In genomic region chr6:149934249-149935156, GRCh38 we compare ENCODE assay signal across 1 cellular context.
A peak's percentile ranks its signal among the peaks of the same experiment; 100 is the strongest.
TF ChIP-seq lines count a peak whose summit lies in the region.

No MANE protein-coding gene starts in this region.

TF ChIP-seq in HepG2, 621 proteins besides CTCF, POLR2A, EP300 and RAD21:
- TF ChIP-seq FOXA1 (IDR thresholded peaks at IDR 0.05) (peak; percentile 32; the same call in 1 of the 2 replicates), FOXA1 (CRISPR knock-in tag; IDR thresholded peaks at IDR 0.05) (no peak), IRF2 (CRISPR knock-in tag; IDR thresholded peaks at IDR 0.05) (0 out of 2 replicates have a peak, but pooled peaks have one; percentile 21), ZNF562 (CRISPR knock-in tag; IDR thresholded peaks at IDR 0.05; ENCODE audit: borderline replicate concordance) (peak; percentile 20; the same call in 1 of the 2 replicates), ZNF432 (CRISPR knock-in tag; IDR thresholded peaks at IDR 0.05; ENCODE audit: borderline replicate concordance) (no peak), TAF1 (CRISPR knock-in tag; IDR thresholded peaks at IDR 0.05) (no peak), ATF1 (CRISPR knock-in tag; IDR thresholded peaks at IDR 0.05) (peak; percentile 76), SOX6 (IDR thresholded peaks at IDR 0.05) (peak; percentile 87; the same call in 1 of the 2 replicates), SOX6 (CRISPR knock-in tag; IDR thresholded peaks at IDR 0.05) (no peak), ZBTB21 (CRISPR knock-in tag; IDR thresholded peaks at IDR 0.05) (peak; percentile 98), MNT (IDR thresholded peaks at IDR 0.05) (peak; percentile 51), NBN (conservative IDR thresholded peaks at IDR 0.05) (0 out of 2 replicates have a peak, but pooled peaks have one; percentile 89), RBAK (CRISPR knock-in tag; IDR thresholded peaks at IDR 0.05) (no peak), ZNF740 (CRISPR knock-in tag; IDR thresholded peaks at IDR 0.05) (no peak), NFRKB (IDR thresholded peaks at IDR 0.05) (peak; percentile 23; the same call in 1 of the 2 replicates), ZFY (CRISPR knock-in tag; IDR thresholded peaks at IDR 0.05) (no peak), TOPORS (CRISPR knock-in tag; IDR thresholded peaks at IDR 0.05) (no peak), SP1 (IDR thresholded peaks at IDR 0.05) (0 out of 2 replicates have a peak, but pooled peaks have one; percentile 34), SP1 (CRISPR knock-in tag; IDR thresholded peaks at IDR 0.05) (no peak), ZNF207 (IDR thresholded peaks at IDR 0.05; ENCODE audit: borderline replicate concordance) (no peak), CEBPG (CRISPR knock-in tag; IDR thresholded peaks at IDR 0.05) (peak; percentile 48; the same call in 1 of the 2 replicates), ZNF337 (CRISPR knock-in tag; IDR thresholded peaks at IDR 0.05; ENCODE audit: borderline replicate concordance, low read depth) (no peak), ZHX2 (IDR thresholded peaks at IDR 0.05; ENCODE audit: low read depth) (peak; percentile 75), ZHX2 (CRISPR knock-in tag; IDR thresholded peaks at IDR 0.05; ENCODE audit: borderline replicate concordance) (no peak), PHF20 (CRISPR knock-in tag; IDR thresholded peaks at IDR 0.05) (no peak), CREM (IDR thresholded peaks at IDR 0.05) (peak; percentile 51), CREM (CRISPR knock-in tag; IDR thresholded peaks at IDR 0.05) (no peak), BHLHE40 (IDR thresholded peaks at IDR 0.05; ENCODE audit: low read length) (no peak), GATAD2A (CRISPR knock-in tag; IDR thresholded peaks at IDR 0.05) (0 out of 2 replicates have a peak, but pooled peaks have one; percentile 19), ZNF282 (IDR thresholded peaks at IDR 0.05; ENCODE audit: partially characterized antibody) (peak; percentile 90), SMC3 (IDR thresholded peaks at IDR 0.05; ENCODE audit: low read length) (peak; percentile 91; the same call in 1 of the 2 replicates), CREB1 (IDR thresholded peaks at IDR 0.05) (peak; percentile 92), CREB1 (CRISPR knock-in tag; IDR thresholded peaks at IDR 0.05) (no peak), NR2F1 (CRISPR knock-in tag; IDR thresholded peaks at IDR 0.05) (no peak), NONO (IDR thresholded peaks at IDR 0.05) (peak; percentile 87; the same call in 1 of the 2 replicates), NONO (CRISPR knock-in tag; conservative IDR thresholded peaks at IDR 0.05) (no peak), STAG1 (CRISPR knock-in tag; IDR thresholded peaks at IDR 0.05) (peak; percentile 75), LCORL (IDR thresholded peaks at IDR 0.05) (peak; percentile 34; the same call in 1 of the 2 replicates), LCORL (CRISPR knock-in tag; IDR thresholded peaks at IDR 0.05) (no peak), HOXA3 (CRISPR knock-in tag; IDR thresholded peaks at IDR 0.05) (peak; percentile 80), ZNF180 (CRISPR knock-in tag; IDR thresholded peaks at IDR 0.05; ENCODE audit: borderline replicate concordance, low read depth) (no peak), SPEN (CRISPR knock-in tag; IDR thresholded peaks at IDR 0.05; ENCODE audit: low read depth) (no peak), RXRA (CRISPR knock-in tag; IDR thresholded peaks at IDR 0.05) (no peak), ATF7 (IDR thresholded peaks at IDR 0.05) (peak; percentile 87), ATF7 (CRISPR knock-in tag; IDR thresholded peaks at IDR 0.05) (no peak), CEBPB (IDR thresholded peaks at IDR 0.05; ENCODE audit: borderline replicate concordance, low read depth, low read length) (peak; percentile 69)
- TF ChIP-seq, protein P1, sequence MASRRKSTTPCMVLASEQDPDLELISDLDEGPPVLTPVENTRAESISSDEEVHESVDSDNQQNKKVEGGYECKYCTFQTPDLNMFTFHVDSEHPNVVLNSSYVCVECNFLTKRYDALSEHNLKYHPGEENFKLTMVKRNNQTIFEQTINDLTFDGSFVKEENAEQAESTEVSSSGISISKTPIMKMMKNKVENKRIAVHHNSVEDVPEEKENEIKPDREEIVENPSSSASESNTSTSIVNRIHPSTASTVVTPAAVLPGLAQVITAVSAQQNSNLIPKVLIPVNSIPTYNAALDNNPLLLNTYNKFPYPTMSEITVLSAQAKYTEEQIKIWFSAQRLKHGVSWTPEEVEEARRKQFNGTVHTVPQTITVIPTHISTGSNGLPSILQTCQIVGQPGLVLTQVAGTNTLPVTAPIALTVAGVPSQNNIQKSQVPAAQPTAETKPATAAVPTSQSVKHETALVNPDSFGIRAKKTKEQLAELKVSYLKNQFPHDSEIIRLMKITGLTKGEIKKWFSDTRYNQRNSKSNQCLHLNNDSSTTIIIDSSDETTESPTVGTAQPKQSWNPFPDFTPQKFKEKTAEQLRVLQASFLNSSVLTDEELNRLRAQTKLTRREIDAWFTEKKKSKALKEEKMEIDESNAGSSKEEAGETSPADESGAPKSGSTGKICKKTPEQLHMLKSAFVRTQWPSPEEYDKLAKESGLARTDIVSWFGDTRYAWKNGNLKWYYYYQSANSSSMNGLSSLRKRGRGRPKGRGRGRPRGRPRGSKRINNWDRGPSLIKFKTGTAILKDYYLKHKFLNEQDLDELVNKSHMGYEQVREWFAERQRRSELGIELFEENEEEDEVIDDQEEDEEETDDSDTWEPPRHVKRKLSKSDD (CRISPR knock-in tag; IDR thresholded peaks at IDR 0.05; ENCODE audit: low read depth), result 0 out of 2 replicates have a peak, but pooled peaks have one; percentile 34
- TF ChIP-seq, protein P2, sequence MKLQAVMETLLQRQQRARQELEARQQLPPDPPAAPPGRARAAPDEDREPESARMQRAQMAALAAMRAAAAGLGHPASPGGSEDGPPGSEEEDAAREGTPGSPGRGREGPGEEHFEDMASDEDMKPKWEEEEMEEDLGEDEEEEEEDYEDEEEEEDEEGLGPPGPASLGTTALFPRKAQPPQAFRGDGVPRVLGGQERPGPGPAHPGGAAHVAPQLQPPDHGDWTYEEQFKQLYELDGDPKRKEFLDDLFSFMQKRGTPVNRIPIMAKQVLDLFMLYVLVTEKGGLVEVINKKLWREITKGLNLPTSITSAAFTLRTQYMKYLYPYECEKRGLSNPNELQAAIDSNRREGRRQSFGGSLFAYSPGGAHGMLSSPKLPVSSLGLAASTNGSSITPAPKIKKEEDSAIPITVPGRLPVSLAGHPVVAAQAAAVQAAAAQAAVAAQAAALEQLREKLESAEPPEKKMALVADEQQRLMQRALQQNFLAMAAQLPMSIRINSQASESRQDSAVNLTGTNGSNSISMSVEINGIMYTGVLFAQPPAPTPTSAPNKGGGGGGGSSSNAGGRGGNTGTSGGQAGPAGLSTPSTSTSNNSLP (IDR thresholded peaks at IDR 0.05; ENCODE audit: low read depth, low read length), result peak; percentile 84
- TF ChIP-seq, protein P3, sequence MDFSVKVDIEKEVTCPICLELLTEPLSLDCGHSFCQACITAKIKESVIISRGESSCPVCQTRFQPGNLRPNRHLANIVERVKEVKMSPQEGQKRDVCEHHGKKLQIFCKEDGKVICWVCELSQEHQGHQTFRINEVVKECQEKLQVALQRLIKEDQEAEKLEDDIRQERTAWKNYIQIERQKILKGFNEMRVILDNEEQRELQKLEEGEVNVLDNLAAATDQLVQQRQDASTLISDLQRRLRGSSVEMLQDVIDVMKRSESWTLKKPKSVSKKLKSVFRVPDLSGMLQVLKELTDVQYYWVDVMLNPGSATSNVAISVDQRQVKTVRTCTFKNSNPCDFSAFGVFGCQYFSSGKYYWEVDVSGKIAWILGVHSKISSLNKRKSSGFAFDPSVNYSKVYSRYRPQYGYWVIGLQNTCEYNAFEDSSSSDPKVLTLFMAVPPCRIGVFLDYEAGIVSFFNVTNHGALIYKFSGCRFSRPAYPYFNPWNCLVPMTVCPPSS (IDR thresholded peaks at IDR 0.05), result peak; percentile 60; the same call in 1 of the 2 replicates
- TF ChIP-seq, protein P4, sequence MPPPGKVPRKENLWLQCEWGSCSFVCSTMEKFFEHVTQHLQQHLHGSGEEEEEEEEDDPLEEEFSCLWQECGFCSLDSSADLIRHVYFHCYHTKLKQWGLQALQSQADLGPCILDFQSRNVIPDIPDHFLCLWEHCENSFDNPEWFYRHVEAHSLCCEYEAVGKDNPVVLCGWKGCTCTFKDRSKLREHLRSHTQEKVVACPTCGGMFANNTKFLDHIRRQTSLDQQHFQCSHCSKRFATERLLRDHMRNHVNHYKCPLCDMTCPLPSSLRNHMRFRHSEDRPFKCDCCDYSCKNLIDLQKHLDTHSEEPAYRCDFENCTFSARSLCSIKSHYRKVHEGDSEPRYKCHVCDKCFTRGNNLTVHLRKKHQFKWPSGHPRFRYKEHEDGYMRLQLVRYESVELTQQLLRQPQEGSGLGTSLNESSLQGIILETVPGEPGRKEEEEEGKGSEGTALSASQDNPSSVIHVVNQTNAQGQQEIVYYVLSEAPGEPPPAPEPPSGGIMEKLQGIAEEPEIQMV (CRISPR knock-in tag; IDR thresholded peaks at IDR 0.05; ENCODE audit: low read depth), result no peak
- TF ChIP-seq, protein P5, sequence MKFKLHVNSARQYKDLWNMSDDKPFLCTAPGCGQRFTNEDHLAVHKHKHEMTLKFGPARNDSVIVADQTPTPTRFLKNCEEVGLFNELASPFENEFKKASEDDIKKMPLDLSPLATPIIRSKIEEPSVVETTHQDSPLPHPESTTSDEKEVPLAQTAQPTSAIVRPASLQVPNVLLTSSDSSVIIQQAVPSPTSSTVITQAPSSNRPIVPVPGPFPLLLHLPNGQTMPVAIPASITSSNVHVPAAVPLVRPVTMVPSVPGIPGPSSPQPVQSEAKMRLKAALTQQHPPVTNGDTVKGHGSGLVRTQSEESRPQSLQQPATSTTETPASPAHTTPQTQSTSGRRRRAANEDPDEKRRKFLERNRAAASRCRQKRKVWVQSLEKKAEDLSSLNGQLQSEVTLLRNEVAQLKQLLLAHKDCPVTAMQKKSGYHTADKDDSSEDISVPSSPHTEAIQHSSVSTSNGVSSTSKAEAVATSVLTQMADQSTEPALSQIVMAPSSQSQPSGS (CRISPR knock-in tag; IDR thresholded peaks at IDR 0.05), result 0 out of 2 replicates have a peak, but pooled peaks have one; percentile 30
